Comparison of ENCODE assay signal across 38 cellular contexts in genomic region chr7:159166530-159166929, GRCh38. TPM values are rescaled to one million over a fixed set of nuclear protein-coding genes. Genes with fewer than 3 reads are reported as not detected.
"Had no signal": no experiment of that assay in that cellular context is flagged by ENCODE, and none has a peak within 500 bp of the region (broad histone marks: within the 10 kb centered on the region; RNA-seq: fewer than 3 reads in every experiment).

No MANE protein-coding gene starts in this region.

- H3K4me3 Mint-ChIP-seq: activated B cell treated with CpG ODN at 0.5 μM for 24 hours; activated CD4-positive, alpha-beta memory T cell treated with anti-CD3 and anti-CD28 coated beads for 36 hours; activated CD4-positive, alpha-beta T cell treated with anti-CD3 and anti-CD28 coated beads for 36 hours; activated CD4-positive, alpha-beta T cell treated with anti-CD3 and anti-CD28 coated beads, Interleukin-2, amount 10 ng/mL, durations not matched to agents 24 days and 14 days; activated CD8-positive, alpha-beta memory T cell treated with anti-CD3 and anti-CD28 coated beads, Interleukin-2, amount 10 ng/mL, durations not matched to agents 7 days and 5 days; activated CD8-positive, alpha-beta T cell treated with anti-CD3 and anti-CD28 coated beads, Interleukin-2, amount 10 ng/mL, durations not matched to agents 7 days and 5 days; activated naive CD4-positive, alpha-beta T cell treated with anti-CD3 and anti-CD28 coated beads for 36 hours; activated naive CD4-positive, alpha-beta T cell treated with anti-CD3 and anti-CD28 coated beads, Interleukin-2, amount 50 U/mL, for 24 hours; activated naive CD8-positive, alpha-beta T cell treated with anti-CD3 and anti-CD28 coated beads for 36 hours; activated naive CD8-positive, alpha-beta T cell treated with anti-CD3 and anti-CD28 coated beads, Interleukin-2, amount 50 U/mL, for 24 hours; activated T-helper 1 cell treated with anti-CD3 and anti-CD28 coated beads, Interleukin-12 subunit alpha, Interleukin-12 subunit beta, Interleukin-2, Interleukin-4 antibody, amounts not matched to agents 30 ng/mL and 10 ng/mL and 1 ng/mL, durations not matched to agents 14 hours and 24 hours and 36 hours; T-helper 17 cell; T-helper 2 cell treated with Interferon-gamma antibody and Interleukin-4, amounts not matched to agents 5 μg/mL and 100 μg/mL, for 36 hours had no signal

- H3K27me3 ChIP-seq: adrenal gland, body of pancreas, cardiac muscle cell, colonic mucosa, esophagus squamous epithelium had no signal

- H3K36me3 ChIP-seq: adrenal gland, cardiac muscle cell, colonic mucosa, esophagus squamous epithelium, WERI-Rb-1 had no signal

- H3K36me3 Mint-ChIP-seq: activated CD4-positive, alpha-beta memory T cell treated with anti-CD3 and anti-CD28 coated beads for 36 hours; activated CD8-positive, alpha-beta memory T cell treated with anti-CD3 and anti-CD28 coated beads, Interleukin-2, amount 10 ng/mL, durations not matched to agents 7 days and 5 days; activated naive CD4-positive, alpha-beta T cell treated with anti-CD3 and anti-CD28 coated beads, Interleukin-2, amount 50 U/mL, for 24 hours; activated naive CD8-positive, alpha-beta T cell treated with anti-CD3 and anti-CD28 coated beads for 36 hours had no signal

- H3K27me3 Mint-ChIP-seq: activated B cell treated with CpG ODN at 0.5 μM for 24 hours; activated CD4-positive, alpha-beta T cell treated with anti-CD3 and anti-CD28 coated beads for 36 hours; activated CD4-positive, alpha-beta T cell treated with anti-CD3 and anti-CD28 coated beads, Interleukin-2, amount 10 ng/mL, durations not matched to agents 24 days and 14 days; activated CD8-positive, alpha-beta memory T cell treated with anti-CD3 and anti-CD28 coated beads, Interleukin-2, amount 10 ng/mL, durations not matched to agents 7 days and 5 days; activated naive CD4-positive, alpha-beta T cell treated with anti-CD3 and anti-CD28 coated beads, Interleukin-2, amount 50 U/mL, for 24 hours; activated naive CD8-positive, alpha-beta T cell treated with anti-CD3 and anti-CD28 coated beads for 36 hours; activated naive CD8-positive, alpha-beta T cell treated with anti-CD3 and anti-CD28 coated beads, Interleukin-2, amount 50 U/mL, for 24 hours; T-helper 17 cell had no signal

- DNase-seq: activated B cell treated with CpG ODN at 0.5 μM for 24 hours; activated CD4-positive, alpha-beta memory T cell treated with anti-CD3 and anti-CD28 coated beads for 36 hours; activated CD4-positive, alpha-beta T cell treated with anti-CD3 and anti-CD28 coated beads for 36 hours; activated CD4-positive, alpha-beta T cell treated with anti-CD3 and anti-CD28 coated beads, Interleukin-2, amount 10 ng/mL, durations not matched to agents 24 days and 14 days; activated CD8-positive, alpha-beta memory T cell treated with anti-CD3 and anti-CD28 coated beads, Interleukin-2, amount 10 ng/mL, durations not matched to agents 7 days and 5 days; activated CD8-positive, alpha-beta memory T cell treated with anti-CD3 and anti-CD28 coated beads, Interleukin-2, amount 50 U/mL, for 4 hours; activated CD8-positive, alpha-beta T cell treated with anti-CD3 and anti-CD28 coated beads, Interleukin-2, amount 10 ng/mL, durations not matched to agents 7 days and 5 days; activated effector memory CD4-positive, alpha-beta T cell treated with anti-CD3 and anti-CD28 coated beads, Interleukin-2, amount 50 U/mL, for 16 hours; activated naive CD4-positive, alpha-beta T cell treated with anti-CD3 and anti-CD28 coated beads for 36 hours; activated naive CD8-positive, alpha-beta T cell treated with anti-CD3 and anti-CD28 coated beads for 36 hours; activated naive CD8-positive, alpha-beta T cell treated with anti-CD3 and anti-CD28 coated beads, Interleukin-2, amount 50 U/mL, for 24 hours; activated T-cell treated with anti-CD3 and anti-CD28 coated beads, Interleukin-2, amount 50 U/mL, for 1 hour; activated T-cell treated with anti-CD3 and anti-CD28 coated beads, Interleukin-2, amount 50 U/mL, for 48 hours; amygdala; aorta; body of pancreas; central memory CD4-positive, alpha-beta T cell; cerebellar nuclear complex; colonic mucosa; effector CD8-positive, alpha-beta T cell; esophagus squamous epithelium; foreskin fibroblast; head of caudate nucleus; T-helper 17 cell; T1000; WERI-Rb-1 had no signal

- H3K4me3 ChIP-seq: adrenal gland, body of pancreas, cardiac muscle cell, colonic mucosa, esophagus squamous epithelium had no signal

- H3K27ac ChIP-seq: adrenal gland, body of pancreas, cardiac muscle cell, colonic mucosa, epithelial cell of prostate, esophagus squamous epithelium, WERI-Rb-1 had no signal

- H3K9me3 Mint-ChIP-seq: activated CD4-positive, alpha-beta memory T cell treated with anti-CD3 and anti-CD28 coated beads for 36 hours; activated CD4-positive, alpha-beta T cell treated with anti-CD3 and anti-CD28 coated beads, Interleukin-2, amount 10 ng/mL, durations not matched to agents 24 days and 14 days; activated naive CD4-positive, alpha-beta T cell treated with anti-CD3 and anti-CD28 coated beads for 36 hours; activated naive CD4-positive, alpha-beta T cell treated with anti-CD3 and anti-CD28 coated beads, Interleukin-2, amount 50 U/mL, for 24 hours; activated naive CD8-positive, alpha-beta T cell treated with anti-CD3 and anti-CD28 coated beads for 36 hours; activated naive CD8-positive, alpha-beta T cell treated with anti-CD3 and anti-CD28 coated beads, Interleukin-2, amount 50 U/mL, for 24 hours; activated T-helper 1 cell treated with anti-CD3 and anti-CD28 coated beads, Interleukin-12 subunit alpha, Interleukin-12 subunit beta, Interleukin-2, Interleukin-4 antibody, amounts not matched to agents 30 ng/mL and 10 ng/mL and 1 ng/mL, durations not matched to agents 14 hours and 24 hours and 36 hours; activated T-helper 2 cell treated with anti-CD3 and anti-CD28 coated beads, Interferon-gamma antibody, Interleukin-2, Interleukin-4, amounts not matched to agents 10 μg/mL and 5 μg/mL and 100 μg/mL, durations not matched to agents 14 hours and 24 hours and 36 hours; T-helper 2 cell treated with Interferon-gamma antibody and Interleukin-4, amounts not matched to agents 5 μg/mL and 100 μg/mL, for 36 hours had no signal

- H3K4me1 Mint-ChIP-seq: activated B cell treated with CpG ODN at 0.5 μM for 24 hours; activated CD4-positive, alpha-beta T cell treated with anti-CD3 and anti-CD28 coated beads for 36 hours; activated CD4-positive, alpha-beta T cell treated with anti-CD3 and anti-CD28 coated beads, Interleukin-2, amount 10 ng/mL, durations not matched to agents 24 days and 14 days; activated CD8-positive, alpha-beta memory T cell treated with anti-CD3 and anti-CD28 coated beads, Interleukin-2, amount 10 ng/mL, durations not matched to agents 7 days and 5 days; activated naive CD4-positive, alpha-beta T cell treated with anti-CD3 and anti-CD28 coated beads, Interleukin-2, amount 50 U/mL, for 24 hours; activated naive CD8-positive, alpha-beta T cell treated with anti-CD3 and anti-CD28 coated beads for 36 hours; activated naive CD8-positive, alpha-beta T cell treated with anti-CD3 and anti-CD28 coated beads, Interleukin-2, amount 50 U/mL, for 24 hours; T-helper 17 cell had no signal

- H3K4me1 ChIP-seq: adrenal gland, body of pancreas, colonic mucosa, esophagus squamous epithelium had no signal

- H3K9me3 ChIP-seq: adrenal gland, body of pancreas, colonic mucosa had no signal

- ATAC-seq: activated CD4-positive, alpha-beta T cell treated with anti-CD3 and anti-CD28 coated beads for 36 hours; activated CD4-positive, CD25-positive, alpha-beta regulatory T cell treated with anti-CD3 and anti-CD28 coated beads, Interleukin-2, amount 50 U/mL, for 24 hours; activated CD8-positive, alpha-beta memory T cell treated with anti-CD3 and anti-CD28 coated beads, Interleukin-2, amount 10 ng/mL, durations not matched to agents 7 days and 5 days; activated CD8-positive, alpha-beta T cell treated with anti-CD3 and anti-CD28 coated beads, Interleukin-2, amount 10 ng/mL, durations not matched to agents 7 days and 5 days; activated naive CD8-positive, alpha-beta T cell treated with anti-CD3 and anti-CD28 coated beads, Interleukin-2, amount 50 U/mL, for 24 hours; body of pancreas; T-helper 17 cell had no signal

- H3K27ac Mint-ChIP-seq: activated B cell treated with CpG ODN at 0.5 μM for 24 hours; activated CD4-positive, alpha-beta memory T cell treated with anti-CD3 and anti-CD28 coated beads for 36 hours; activated CD4-positive, alpha-beta T cell treated with anti-CD3 and anti-CD28 coated beads for 36 hours; activated CD4-positive, alpha-beta T cell treated with anti-CD3 and anti-CD28 coated beads, Interleukin-2, amount 10 ng/mL, durations not matched to agents 24 days and 14 days; activated CD8-positive, alpha-beta memory T cell treated with anti-CD3 and anti-CD28 coated beads, Interleukin-2, amount 10 ng/mL, durations not matched to agents 7 days and 5 days; activated CD8-positive, alpha-beta T cell treated with anti-CD3 and anti-CD28 coated beads, Interleukin-2, amount 10 ng/mL, durations not matched to agents 7 days and 5 days; activated naive CD4-positive, alpha-beta T cell treated with anti-CD3 and anti-CD28 coated beads for 36 hours; activated naive CD4-positive, alpha-beta T cell treated with anti-CD3 and anti-CD28 coated beads, Interleukin-2, amount 50 U/mL, for 24 hours; activated naive CD8-positive, alpha-beta T cell treated with anti-CD3 and anti-CD28 coated beads for 36 hours; activated naive CD8-positive, alpha-beta T cell treated with anti-CD3 and anti-CD28 coated beads, Interleukin-2, amount 50 U/mL, for 24 hours; activated T-helper 1 cell treated with anti-CD3 and anti-CD28 coated beads, Interleukin-12 subunit alpha, Interleukin-12 subunit beta, Interleukin-2, Interleukin-4 antibody, amounts not matched to agents 30 ng/mL and 10 ng/mL and 1 ng/mL, durations not matched to agents 14 hours and 24 hours and 36 hours; activated T-helper 2 cell treated with anti-CD3 and anti-CD28 coated beads, Interferon-gamma antibody, Interleukin-2, Interleukin-4, amounts not matched to agents 10 μg/mL and 5 μg/mL and 100 μg/mL, durations not matched to agents 14 hours and 24 hours and 36 hours; T-helper 17 cell; T-helper 2 cell treated with Interferon-gamma antibody and Interleukin-4, amounts not matched to agents 5 μg/mL and 100 μg/mL, for 36 hours had no signal

- FAIRE-seq: endometrium, endothelial cell of umbilical vein, frontal cortex had no signal

RNA-seq across cellular contexts. Expression of gene VIPR2, which starts 21.9 kb away (rescaled TPM):
- total RNA-seq: activated B cell treated with CpG ODN at 0.5 μM for 24 hours; activated CD8-positive, alpha-beta T cell treated with anti-CD3 and anti-CD28 coated beads, Interleukin-2, amount 10 ng/mL, durations not matched to agents 7 days and 5 days; activated naive CD8-positive, alpha-beta T cell treated with anti-CD3 and anti-CD28 coated beads for 36 hours; dermis microvascular lymphatic vessel endothelial cell; endothelial cell of umbilical vein; T-helper 17 cell had no signal
- polyA plus RNA-seq: endothelial cell of umbilical vein had no signal
